ENCODE assay signal across 8 cellular contexts in the genomic region with DNA sequence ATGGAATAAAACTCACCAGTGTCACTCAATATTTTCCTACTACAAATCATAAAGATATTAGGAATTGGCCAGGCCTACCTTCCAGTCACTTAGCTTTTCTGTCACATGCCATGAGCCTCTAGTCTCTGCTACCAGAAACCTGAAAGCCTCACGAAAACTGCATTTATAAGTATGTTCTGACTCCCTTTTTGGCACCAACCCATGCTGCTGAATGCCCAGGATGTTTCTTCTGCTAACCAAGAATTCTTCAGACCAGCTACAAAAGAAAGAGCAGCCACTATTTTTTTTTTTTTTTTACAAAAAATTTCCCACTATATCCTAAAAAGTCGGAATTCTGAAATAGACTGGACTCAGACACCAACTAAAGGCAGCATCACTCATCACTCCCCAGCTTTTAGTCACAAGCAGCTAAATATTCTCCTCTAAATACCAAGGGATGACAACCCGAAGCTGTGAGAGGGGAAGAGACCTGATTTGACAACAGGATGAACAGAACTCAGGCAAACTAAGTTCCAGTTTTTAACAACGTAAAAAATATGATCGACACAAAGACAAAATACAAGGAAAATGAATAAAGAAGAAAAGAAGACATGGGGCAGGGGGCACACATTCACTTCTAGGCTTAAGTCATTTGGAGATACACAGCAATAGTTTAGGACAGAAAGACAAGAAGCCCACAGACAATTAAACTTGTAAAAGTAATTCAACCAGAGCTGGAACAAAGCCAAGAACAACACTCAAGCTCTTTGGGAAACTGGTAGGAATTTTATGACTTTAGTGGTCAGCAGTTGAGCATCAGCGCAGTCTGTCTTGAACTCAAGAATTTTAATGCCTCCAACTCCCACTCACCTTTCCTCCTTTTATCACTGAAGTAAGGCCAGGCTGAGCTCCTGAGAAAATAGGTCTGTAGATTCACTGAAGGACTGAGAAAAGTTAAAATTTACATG. TPM values are rescaled to one million over a fixed set of nuclear protein-coding genes. Genes with fewer than 3 reads are reported as not detected.
DNase-seq lines count a peak whose midpoint lies in the region; ATAC-seq and TF ChIP-seq lines count a peak whose summit lies in the region.

No MANE protein-coding gene starts in this region.

- H3K27ac ChIP-seq in SK-N-SH (ENCODE audit: low read depth in 2 of 2, low read length in 1 of 2) (peak overlapping the region; percentile 96), psoas muscle (peak overlapping the region; percentile 99)

- DNase-seq in AG10803 (ENCODE audit: low read depth) (peak; percentile 82), H7 (no peak), SK-N-SH (no peak), fibroblast of gingiva (ENCODE audit: low read depth) (peak; percentile 81), psoas muscle (no peak), SHP77 treated with DMSO at 0.1 percent for 48 hours (lab: John Stamatoyannopoulos, UW) (no peak), posterior cingulate gyrus (no peak)

- CTCF ChIA-PET in SK-N-SH (lab: Yijun Ruan, JAX) = interaction anchor here (0.7 to 3.8 kb wide), 9 partner anchors 8 to 214 kb away, joined by 3 to 48 read pairs (median 4); no protein-coding TSS in a partner anchor

- POLR2A ChIA-PET in SK-N-SH (lab: Yijun Ruan, JAX) = interaction anchor here (0.7 to 1.3 kb wide), 2 partner anchors 9 to 180 kb away, joined by 3 to 4 read pairs; partner anchors contain the start of gene KCNJ9

- no peaks in the 10 kb centered on the region for H3K9me3 ChIP-seq in SK-N-SH
- no peaks in the 10 kb centered on the region for H3K9me3 ChIP-seq in psoas muscle

- peaks cover 34% of the 10 kb centered on the region for H3F3A ChIP-seq in SK-N-SH (replicated peaks; ENCODE audit: insufficient read depth)

- H3K4me1 ChIP-seq in SK-N-SH (ENCODE audit: control insufficient read depth in 1 of 2, insufficient read depth in 2 of 2, low read depth in 1 of 2, low read length in 1 of 2) (peaks cover 18 to 24% of the 10 kb centered on the region in 2 experiments), psoas muscle (peaks cover 52% of the 10 kb centered on the region)

- TF ChIP-seq RAD21 in SK-N-SH (IDR thresholded peaks at IDR 0.05; ENCODE audit: low read length) = no peak

- H3K4me3 ChIP-seq in AG10803 (ENCODE audit: low read length) (peak overlapping the region; percentile 100), H7 (ENCODE audit: insufficient read depth, low read depth, low read length) (peak overlapping the region; percentile 97), SK-N-SH (ENCODE audit: low read depth in 2 of 2, low read length in 1 of 2) (peak overlapping the region; percentile 93 to 95), psoas muscle (peak overlapping the region; percentile 80)

- no peaks in the 10 kb centered on the region for H3K27me3 ChIP-seq in H7 (ENCODE audit: control insufficient read depth, insufficient read depth, low read length)
- H3K27me3 ChIP-seq in SK-N-SH (ENCODE audit: insufficient read depth) = no peaks in the 10 kb centered on the region
- H3K27me3 ChIP-seq in psoas muscle (ENCODE audit: insufficient read depth in 3 of 3, low read length in 2 of 3) = no peaks in the 10 kb centered on the region

- intact Hi-C loops in psoas muscle (cut with DNase I) (no loop called here), posterior cingulate gyrus (cut with DNase I) (no loop called here)

- WGBS in SK-N-SH (ENCODE audit: low lambda C conversion rate) = 29% methylated on average over 6 of the region's 6 CpGs
- WGBS in psoas muscle, 3 donors = 15 to 20% (median 17%) methylated on average over 6 of the region's 6 CpGs

- TF ChIP-seq EP300 in SK-N-SH (IDR thresholded peaks at IDR 0.05; ENCODE audit: borderline replicate concordance in 1 of 2, low read depth in 1 of 2, low read length in 1 of 2) = no peak

- ATAC-seq in psoas muscle (no peak), HG02763 (IDR thresholded peaks at IDR 0.05; ENCODE audit: unreplicated experiment) (no peak)

- H3K4me2 ChIP-seq in SK-N-SH = peak overlapping the region; percentile 86

- peaks cover 45% of the 10 kb centered on the region for H4K20me1 ChIP-seq in SK-N-SH (ENCODE audit: insufficient read depth)

- peaks cover 60% of the 10 kb centered on the region for H3K79me2 ChIP-seq in SK-N-SH (ENCODE audit: insufficient read depth)

- H3K36me3 ChIP-seq in H7 (replicated peaks; ENCODE audit: control insufficient read depth, insufficient read depth, low read length) = no peaks in the 10 kb centered on the region
- peaks cover 0 to 14% of the 10 kb centered on the region in 2 experiments for H3K36me3 ChIP-seq in SK-N-SH (replicated peaks in 1 of 2; ENCODE audit: control insufficient read depth in 1 of 2, insufficient read depth in 2 of 2, low read length in 1 of 2)
- H3K36me3 ChIP-seq in psoas muscle (ENCODE audit: insufficient read depth in 1 of 2, low read depth in 1 of 2) = no peaks in the 10 kb centered on the region

- H3K9me2 ChIP-seq in SK-N-SH = no peaks in the 10 kb centered on the region

- TF ChIP-seq CTCF in AG10803 (conservative IDR thresholded peaks at IDR 0.05; ENCODE audit: low read length) (no peak), SK-N-SH (IDR thresholded peaks at IDR 0.05) (no peak), psoas muscle (IDR thresholded peaks at IDR 0.05) (no peak)

- peak overlapping the region; percentile 98 for H3K9ac ChIP-seq in SK-N-SH

- H2AFZ ChIP-seq in SK-N-SH (ENCODE audit: low read depth) = no peak overlapping the region; the same call in 1 of the 2 replicates

TF ChIP-seq in SK-N-SH, 30 proteins besides CTCF, POLR2A, EP300 and RAD21:
- peak; percentile 65 for TF ChIP-seq NFIC (IDR thresholded peaks at IDR 0.05; ENCODE audit: borderline replicate concordance)
- no peak for TF ChIP-seq USF2 (IDR thresholded peaks at IDR 0.05; ENCODE audit: borderline replicate concordance, low read depth, low read length)
- TF ChIP-seq REST (IDR thresholded peaks at IDR 0.05; ENCODE audit: low read depth, low read length) = no peak

RNA-seq across cellular contexts. Expression of gene DCAF8, which starts 1.6 kb away (rescaled TPM):
- total RNA-seq in H7 (2014; rRNA removed; shearing (Covaris generic)) = 129 and 184 TPM in 2 replicates
- polyA plus RNA-seq in SK-N-SH (2012; rRNA removed) (108 and 150 TPM in 2 replicates), psoas muscle (100 to 1,000 TPM in 2 of 3 donors, 10 to 100 TPM in 1; 45.4 to 187 (median 106) TPM)
- polyA plus RNA-seq in SK-N-SH (2012; cell fraction: cytosol; rRNA removed) = 55.1 and 69.1 TPM in 2 replicates
- polyA plus RNA-seq in SK-N-SH (2012; cell fraction: nucleus; rRNA removed) = 383 and 570 TPM in 2 replicates
- total RNA-seq in psoas muscle = 100 to 1,000 TPM; 135 to 204 (median 188) TPM

RNA-seq across cellular contexts. Expression of gene PEX19, which starts 24.2 kb away (rescaled TPM):
- 81.9 and 107 TPM in 2 replicates for total RNA-seq in H7 (2014; rRNA removed; shearing (Covaris generic))
- polyA plus RNA-seq in SK-N-SH (2012; rRNA removed) (31.4 and 52.1 TPM in 2 replicates), psoas muscle (100 to 1,000 TPM in 1 of 3 donors, 10 to 100 TPM in 2; 30.2 to 117 (median 52.7) TPM)
- polyA plus RNA-seq in SK-N-SH (2012; cell fraction: cytosol; rRNA removed) = 34.9 and 45.9 TPM in 2 replicates
- 24.8 and 42.2 TPM in 2 replicates for polyA plus RNA-seq in SK-N-SH (2012; cell fraction: nucleus; rRNA removed)
- 10 to 100 TPM; 75.3 to 85.4 (median 78.2) TPM for total RNA-seq in psoas muscle

RNA-seq across cellular contexts. Expression of gene PEA15, which starts 55.5 kb away (rescaled TPM):
- total RNA-seq in H7 (2014; rRNA removed; shearing (Covaris generic)) = 75.6 and 81.4 TPM in 2 replicates
- 322 and 382 TPM in 2 replicates for polyA plus RNA-seq in SK-N-SH (2012; rRNA removed)
- polyA plus RNA-seq in SK-N-SH (2012; cell fraction: cytosol; rRNA removed) = 313 and 411 TPM in 2 replicates
- 176 and 239 TPM in 2 replicates for polyA plus RNA-seq in SK-N-SH (2012; cell fraction: nucleus; rRNA removed)
- total RNA-seq in psoas muscle = 100 to 1,000 TPM in 2 of 4 donors, 10 to 100 TPM in 2; 51.2 to 232 (median 95.8) TPM
- 100 to 1,000 TPM in 1 of 3 donors, 10 to 100 TPM in 2; 83.4 to 111 (median 95.9) TPM for polyA plus RNA-seq in psoas muscle

Comparison
In these comparisons a context has a peak if more than half of its experiments do, and no peak if none do; other contexts are left out.
1. DNase-seq: peak in AG10803 (single experiment) and fibroblast of gingiva (single experiment); none in H7 (single experiment), SK-N-SH (single experiment), psoas muscle (0 of 2), SHP77 treated with DMSO at 0.1 percent for 48 hours (single experiment) and posterior cingulate gyrus (0 of 10).
2. Peak in every context shown above with its lines, with median percentiles within 50 percentile points of each other: H3K4me3 ChIP-seq.